1 cellular context compared by ENCODE assay signal in genomic region chr21:29002442-29003144, GRCh38.
TF ChIP-seq lines count a peak whose summit lies in the region.

No MANE protein-coding gene starts in this region.

TF ChIP-seq in GM23338, 12 proteins besides CTCF, POLR2A, EP300 and RAD21:
- TF ChIP-seq ZNF331 (CRISPR knock-in tag; IDR thresholded peaks at IDR 0.05; ENCODE audit: low read depth) = no peak
- peak; percentile 83 for TF ChIP-seq ETS1 (IDR thresholded peaks at IDR 0.05)
- TF ChIP-seq POLR2AphosphoS5 (IDR thresholded peaks at IDR 0.05; ENCODE audit: low read depth) = peak; percentile 96
- peak; percentile 83 for TF ChIP-seq CREB1 (CRISPR knock-in tag; IDR thresholded peaks at IDR 0.05; ENCODE audit: low read depth)
